In the genomic region with DNA sequence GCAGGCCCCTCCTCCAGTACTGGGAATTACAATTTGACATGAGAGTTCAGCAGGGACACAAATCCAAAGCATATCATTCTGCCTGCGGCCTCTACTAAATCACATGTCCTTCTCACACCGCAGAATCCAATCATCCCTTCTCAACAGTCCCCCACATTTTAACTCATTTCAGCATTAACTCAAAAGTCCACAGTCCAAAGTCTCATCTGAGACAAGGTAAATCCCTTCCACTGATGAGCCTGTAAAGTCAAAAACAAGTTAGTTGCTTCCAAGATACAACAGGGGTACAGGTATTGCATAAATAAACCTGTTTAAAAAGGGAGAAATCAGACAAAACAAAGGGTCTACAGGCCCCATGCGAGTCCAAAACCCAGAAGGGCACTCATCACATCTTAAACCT, we compare ENCODE assay signal across 35 cellular contexts.
DNase-seq lines count a peak whose midpoint lies in the region; ATAC-seq, FAIRE-seq and TF ChIP-seq lines count a peak whose summit lies in the region.
"Had no signal": no experiment of that assay in that cellular context is flagged by ENCODE, and none has a peak within 500 bp of the region (broad histone marks: within the 10 kb centered on the region; RNA-seq: fewer than 3 reads in every experiment).

No MANE protein-coding gene starts in this region.

- no peak for TF ChIP-seq EP300 in HepG2 (IDR thresholded peaks at IDR 0.05; ENCODE audit: low read depth in 2 of 2, low read length in 2 of 2)
- no peak for TF ChIP-seq EP300 in HepG2 (CRISPR knock-in tag; IDR thresholded peaks at IDR 0.05; ENCODE audit: borderline replicate concordance)

- H3K27ac Mint-ChIP-seq in endothelial cell (ENCODE audit: unreplicated experiment): no peak overlapping the region
- H3K27ac Mint-ChIP-seq in activated naive CD8-positive, alpha-beta T cell treated with anti-CD3 and anti-CD28 coated beads for 36 hours: no peak overlapping the region
- H3K27ac Mint-ChIP-seq: B cell; CD4-positive, alpha-beta memory T cell; CD4-positive, alpha-beta T cell; CD4-positive, CD25-positive, alpha-beta regulatory T cell; CD8-positive, alpha-beta memory T cell; CD8-positive, alpha-beta T cell had no signal

- 27% methylated on average over 3 of the region's 3 CpGs for WGBS in HepG2 (ENCODE audit: low lambda C conversion rate)
- 81% methylated on average over 3 of the region's 3 CpGs for WGBS in right lobe of liver (ENCODE audit: insufficient coverage, low coverage, low lambda C conversion rate, missing lambda C conversion rate)
- 61% methylated on average over 3 of the region's 3 CpGs for WGBS in liver

- TF ChIP-seq RAD21 in HepG2 (CRISPR knock-in tag; IDR thresholded peaks at IDR 0.05) (no peak), liver (IDR thresholded peaks at IDR 0.05) (no peak)

- in situ Hi-C loops in HepG2 (cut with HindIII; ENCODE audit: extremely low pct_ligation_motif_present, low pct_unique_long_range_greater_than_20kb): no loop called here

- no peaks in the 10 kb centered on the region for H4K20me1 ChIP-seq in HepG2 (ENCODE audit: insufficient read depth, low read length)
- H4K20me1 ChIP-seq: BLaER1; BLaER1 treated with 17β-estradiol and CSF1 and Interleukin-3, amounts not matched to agents 10 nM and 100 nM had no signal

- H3K4me3 ChIP-seq in HepG2 (replicated peaks in 1 of 3; ENCODE audit: insufficient read depth in 1 of 3, low read depth in 2 of 3, low read length in 3 of 3) (no peak overlapping the region; a peak in 1 of 6 replicates), right lobe of liver (no peak overlapping the region), liver (ENCODE audit: low read depth in 1 of 3, low read length in 3 of 3) (no peak overlapping the region)
- H3K4me3 ChIP-seq: A549; BLaER1; BLaER1 treated with 17β-estradiol and CSF1 and Interleukin-3, amounts not matched to agents 10 nM and 100 nM had no signal

- H2AFZ ChIP-seq in HepG2 (ENCODE audit: low read length): no peak overlapping the region

- no peak for FAIRE-seq in HepG2 (lab: Jason Lieb, UNC)
- FAIRE-seq: A204.1, A549, D721Med had no signal

- H3K4me2 ChIP-seq in HepG2 (ENCODE audit: low read depth, low read length): peak overlapping the region; percentile 51
- H3K4me2 ChIP-seq: A549; BLaER1; BLaER1 treated with 17β-estradiol and CSF1 and Interleukin-3, amounts not matched to agents 10 nM and 100 nM had no signal

- TF ChIP-seq POLR2A in HepG2 (IDR thresholded peaks at IDR 0.05; ENCODE audit: insufficient read depth in 1 of 2, low read depth in 2 of 2, low read length in 2 of 2): no peak
- no peak for TF ChIP-seq POLR2A in right lobe of liver (IDR thresholded peaks at IDR 0.05)

- peaks cover 23% of the 10 kb centered on the region for H3K36me3 Mint-ChIP-seq in endothelial cell (ENCODE audit: low read depth, unreplicated experiment)
- no peaks in the 10 kb centered on the region for H3K36me3 Mint-ChIP-seq in activated naive CD8-positive, alpha-beta T cell treated with anti-CD3 and anti-CD28 coated beads for 36 hours
- H3K36me3 Mint-ChIP-seq: CD14-positive monocyte; CD4-positive, CD25-positive, alpha-beta regulatory T cell; CD8-positive, alpha-beta T cell had no signal

- intact Hi-C loops in HepG2 (cut with micrococcal nuclease; ENCODE audit: unreplicated experiment): no loop called here
- intact Hi-C loops in right lobe of liver (cut with DNase I): no loop called here

- H3K4me3 Mint-ChIP-seq in endothelial cell (ENCODE audit: unreplicated experiment): peak overlapping the region; percentile 21
- H3K4me3 Mint-ChIP-seq in activated naive CD8-positive, alpha-beta T cell treated with anti-CD3 and anti-CD28 coated beads for 36 hours: no peak overlapping the region
- H3K4me3 Mint-ChIP-seq: B cell; CD14-positive monocyte; CD4-positive, alpha-beta memory T cell; CD4-positive, alpha-beta T cell; CD4-positive, CD25-positive, alpha-beta regulatory T cell; CD8-positive, alpha-beta memory T cell; CD8-positive, alpha-beta T cell had no signal

- peak; percentile 19 for DNase-seq in HepG2 (ENCODE audit: low spot score)
- DNase-seq in right lobe of liver: no peak
- DNase-seq in endothelial cell (ENCODE audit: low spot score): no peak
- DNase-seq in activated naive CD8-positive, alpha-beta T cell treated with anti-CD3 and anti-CD28 coated beads for 36 hours: no peak
- DNase-seq: 8988T; ACHN; AML-193; BE2C; C1 segment of cervical spinal cord; Caco-2; Calu3; CD4-positive, alpha-beta memory T cell; CD4-positive, alpha-beta T cell; CD4-positive, CD25-positive, alpha-beta regulatory T cell; CD8-positive, alpha-beta memory T cell; CD8-positive, alpha-beta T cell; COR-L47; DMS 273 treated with DMSO at 0.1 percent for 48 hours; DMS153; DMS53; DMS79; DMS79 treated with DMSO at 0.1 percent for 48 hours; DND-41; EL had no signal

- BruUV-seq in HepG2 (replicated peaks; lab: Mats Ljungman, UMichigan): no TSS peak

- H3K27me3 ChIP-seq in HepG2 (ENCODE audit: control insufficient read depth in 1 of 2, insufficient read depth in 2 of 2, low read length in 2 of 2) (no peaks in the 10 kb centered on the region; a peak in 1 of 5 replicates), right lobe of liver (no peaks in the 10 kb centered on the region), liver (ENCODE audit: control insufficient read depth in 4 of 4, insufficient read depth in 4 of 4, low read length in 3 of 4) (no peaks in the 10 kb centered on the region)
- H3K27me3 ChIP-seq: BE2C; BLaER1; BLaER1 treated with 17β-estradiol and CSF1 and Interleukin-3, amounts not matched to agents 10 nM and 100 nM had no signal

- H3K9ac ChIP-seq in HepG2 (ENCODE audit: insufficient read depth, low read depth, low read length): peak overlapping the region; percentile 15; the same call in 1 of the 2 replicates
- no peak overlapping the region for H3K9ac ChIP-seq in liver (ENCODE audit: low read depth in 1 of 2, low read length in 2 of 2)
- H3K9ac ChIP-seq: BLaER1; BLaER1 treated with 17β-estradiol and CSF1 and Interleukin-3, amounts not matched to agents 10 nM and 100 nM had no signal

- H3K4me1 ChIP-seq in HepG2 (ENCODE audit: insufficient read depth, low read length) (peaks cover 13% of the 10 kb centered on the region), right lobe of liver (no peaks in the 10 kb centered on the region), liver (ENCODE audit: control insufficient read depth in 4 of 4, insufficient read depth in 4 of 4, low read length in 3 of 4) (no peaks in the 10 kb centered on the region)
- H3K4me1 ChIP-seq: A549; BE2C; BLaER1; BLaER1 treated with 17β-estradiol and CSF1 and Interleukin-3, amounts not matched to agents 10 nM and 100 nM; Caco-2 had no signal

- H3K27ac ChIP-seq in HepG2 (ENCODE audit: extremely low read length, insufficient read depth, low read length) (peak overlapping the region; percentile 35), right lobe of liver (no peak overlapping the region), liver (ENCODE audit: low read depth in 1 of 2, low read length in 2 of 2) (no peak overlapping the region)
- H3K27ac ChIP-seq: 22Rv1; A549; BLaER1; BLaER1 treated with 17β-estradiol and CSF1 and Interleukin-3, amounts not matched to agents 10 nM and 100 nM; C4-2B had no signal

- no peaks in the 10 kb centered on the region for H3K79me2 ChIP-seq in HepG2 (ENCODE audit: insufficient read depth, low read length)

- H3K27me3 Mint-ChIP-seq in endothelial cell (ENCODE audit: unreplicated experiment): peaks cover 16% of the 10 kb centered on the region
- H3K27me3 Mint-ChIP-seq in activated naive CD8-positive, alpha-beta T cell treated with anti-CD3 and anti-CD28 coated beads for 36 hours: no peaks in the 10 kb centered on the region
- H3K27me3 Mint-ChIP-seq: CD4-positive, alpha-beta T cell had no signal

- peak; percentile 53 for ATAC-seq in HepG2
- ATAC-seq in right lobe of liver: no peak
- no peak for ATAC-seq in GM19463 (IDR thresholded peaks at IDR 0.05; ENCODE audit: unreplicated experiment)
- ATAC-seq: A549; CD8-positive, alpha-beta T cell had no signal

- TF ChIP-seq CTCF in HepG2 (CRISPR knock-in tag; IDR thresholded peaks at IDR 0.05) (no peak), right lobe of liver (IDR thresholded peaks at IDR 0.05) (no peak), endothelial cell (IDR thresholded peaks at IDR 0.05; ENCODE audit: unreplicated experiment) (no peak), liver (IDR thresholded peaks at IDR 0.05; ENCODE audit: low read depth, low read length, missing input control) (no peak)

- H3K9me3 ChIP-seq in HepG2 (ENCODE audit: low read length) (peaks cover 8% of the 10 kb centered on the region), right lobe of liver (peaks cover 0 to 2% (median 0%) of the 10 kb centered on the region in 4 donors), liver (ENCODE audit: control insufficient read depth in 4 of 4, low read length in 3 of 4) (peaks cover 0 to 4% (median 2%) of the 10 kb centered on the region in 4 donors)
- H3K9me3 ChIP-seq: A549, BE2C had no signal

- H3K9me3 Mint-ChIP-seq in endothelial cell (ENCODE audit: unreplicated experiment): peaks cover 20% of the 10 kb centered on the region
- H3K9me3 Mint-ChIP-seq in activated naive CD8-positive, alpha-beta T cell treated with anti-CD3 and anti-CD28 coated beads for 36 hours: peaks cover 22% of the 10 kb centered on the region

- CTCF ChIA-PET in HepG2 (lab: Yijun Ruan, JAX; ENCODE audit: low intra/inter-chr PET ratio, low total read pairs): no interaction called here

- H3K36me3 ChIP-seq in HepG2 (replicated peaks in 1 of 2; ENCODE audit: control insufficient read depth in 1 of 2, insufficient read depth in 2 of 2, low read length in 2 of 2) (no peaks in the 10 kb centered on the region), right lobe of liver (no peaks in the 10 kb centered on the region), liver (ENCODE audit: control insufficient read depth in 4 of 4, insufficient read depth in 3 of 4, low read depth in 1 of 4, low read length in 3 of 4) (no peaks in the 10 kb centered on the region)
- H3K36me3 ChIP-seq: BE2C, BLaER1 had no signal

- H3K4me1 Mint-ChIP-seq in endothelial cell (ENCODE audit: unreplicated experiment): no peaks in the 10 kb centered on the region
- no peaks in the 10 kb centered on the region for H3K4me1 Mint-ChIP-seq in activated naive CD8-positive, alpha-beta T cell treated with anti-CD3 and anti-CD28 coated beads for 36 hours
- H3K4me1 Mint-ChIP-seq: B cell; CD14-positive monocyte; CD4-positive, alpha-beta memory T cell; CD4-positive, CD25-positive, alpha-beta regulatory T cell; CD8-positive, alpha-beta memory T cell had no signal

- POLR2A ChIA-PET in HepG2 (lab: Yijun Ruan, JAX): no interaction called here

TF ChIP-seq in liver, 16 proteins besides CTCF, POLR2A, EP300 and RAD21:
- no peak for TF ChIP-seq NR2F2 (IDR thresholded peaks at IDR 0.05)
- peak; percentile 29 to 72 for TF ChIP-seq HNF4A (conservative IDR thresholded peaks at IDR 0.05)
- TF ChIP-seq HNF4G (IDR thresholded peaks at IDR 0.05): peak; percentile 26
